19 cellular contexts compared by ENCODE assay signal in the genomic region with DNA sequence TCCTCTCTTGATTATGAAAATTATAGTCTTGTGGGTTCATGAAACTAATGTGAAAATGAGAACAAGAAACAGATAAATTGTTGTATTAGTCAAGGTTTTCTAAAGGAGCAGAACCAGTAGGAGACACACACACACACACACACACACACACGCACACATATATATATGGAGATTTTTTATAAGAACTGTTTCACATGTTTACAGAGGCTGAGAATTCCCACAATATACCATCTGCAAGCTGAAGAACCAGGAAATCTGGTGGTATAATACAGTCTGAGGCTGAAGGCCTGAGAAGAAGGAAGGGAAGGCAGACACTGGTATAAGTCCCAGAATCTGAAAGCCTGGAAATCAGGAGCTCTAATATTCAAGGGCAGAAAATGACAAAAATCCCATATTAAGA.
"Had no signal": no experiment of that assay in that cellular context is flagged by ENCODE, and none has a peak within 500 bp of the region (broad histone marks: within the 10 kb centered on the region; RNA-seq: fewer than 3 reads in every experiment).

No MANE protein-coding gene starts in this region.

- H3K9me3 ChIP-seq: SK-N-SH had no signal

- H3K4me3 ChIP-seq: K562 had no signal

- H3K27ac ChIP-seq: KMS-11, RWPE1 had no signal

- H3K9ac ChIP-seq: KMS-11, SK-N-SH had no signal

- H3K9me2 ChIP-seq: SK-N-SH had no signal

- ATAC-seq: HepG2, T-cell had no signal

- H3K4me2 ChIP-seq: SK-N-SH had no signal

- DNase-seq: Kasumi-1, NCI-H1092, NCI-H1436, NCI-H187, NCI-H2029, NCI-H2081 treated with DMSO at 0.1 percent for 48 hours, NCI-H2171, NCI-H345, NCI-H446 treated with DMSO at 0.1 percent for 48 hours, NCI-H510A treated with DMSO at 0.1 percent for 48 hours, NCI-H526, SHP77, SK-N-SH, SW 1271, T-cell had no signal
